In genomic region chr3:63739474-63739873, GRCh38 we compare ENCODE assay signal across 6 cellular contexts.
"Had no signal": no experiment of that assay in that cellular context is flagged by ENCODE, and none has a peak within 500 bp of the region (broad histone marks: within the 10 kb centered on the region; RNA-seq: fewer than 3 reads in every experiment).

No MANE protein-coding gene starts in this region.

- DNase-seq: IMR-90, KBM-7, KG1 had no signal

- FAIRE-seq: HepG2, HTR-8/SVneo, K562 had no signal
